Comparison of ENCODE assay signal across 23 cellular contexts in the genomic region with DNA sequence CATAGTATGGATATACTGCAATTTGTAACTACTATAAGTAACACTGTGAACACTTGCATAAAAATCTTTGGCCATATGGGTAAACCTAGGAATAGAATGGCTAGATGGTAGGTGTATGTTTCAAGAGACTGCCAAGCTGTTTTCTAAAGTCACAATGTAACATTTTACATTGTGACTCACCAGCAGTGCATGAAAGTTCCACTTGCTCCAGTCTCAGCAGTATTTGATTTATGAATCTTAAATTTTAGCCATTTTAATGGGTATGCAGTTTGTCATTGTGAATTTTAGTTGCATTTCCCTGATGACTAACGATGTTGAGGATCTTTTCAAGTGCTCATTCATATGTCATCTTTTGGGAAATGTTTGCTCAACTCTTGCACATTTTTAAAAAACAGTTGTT.
DNase-seq lines count a peak whose midpoint lies in the region; ATAC-seq, FAIRE-seq and TF ChIP-seq lines count a peak whose summit lies in the region.
"Had no signal": no experiment of that assay in that cellular context is flagged by ENCODE, and none has a peak within 500 bp of the region (broad histone marks: within the 10 kb centered on the region; RNA-seq: fewer than 3 reads in every experiment).

No MANE protein-coding gene starts in this region.

- H3K9me3 Mint-ChIP-seq in CD14-positive monocyte: no peaks in the 10 kb centered on the region
- H3K9me3 Mint-ChIP-seq: activated naive CD8-positive, alpha-beta T cell treated with anti-CD3 and anti-CD28 coated beads, Interleukin-2, amount 50 U/mL, for 24 hours; activated T-helper 17 cell treated with anti-CD3 and anti-CD28 coated beads, Interleukin-2, amount 50 U/mL, for 72 hours; mesothelial cell of epicardium; neural progenitor cell had no signal

- H3K27ac ChIP-seq in IMR-90 (ENCODE audit: insufficient read depth, low read length) (no peak overlapping the region), fibroblast of lung (ENCODE audit: insufficient read depth, low read length) (no peak overlapping the region), sigmoid colon (peak overlapping the region in 3 of 4 donors; percentile 25 to 52 (median 39)), kidney (ENCODE audit: low read depth in 2 of 2, low read length in 2 of 2) (no peak overlapping the region)
- H3K27ac ChIP-seq: neural progenitor cell, upper lobe of left lung had no signal

- no peaks in the 10 kb centered on the region for H3K79me2 ChIP-seq in fibroblast of lung (ENCODE audit: control insufficient read depth, insufficient read depth, low read length)

- H3K79me1 ChIP-seq in IMR-90 (ENCODE audit: low read depth in 1 of 2, low read length in 2 of 2): peaks cover 5% of the 10 kb centered on the region in 2 experiments; a peak in 2 of 4 replicates

- no peak overlapping the region for H2BK5ac ChIP-seq in IMR-90 (ENCODE audit: low read depth, low read length, poor library complexity, severe bottlenecking)

- WGBS in IMR-90 (ENCODE audit: extremely low coverage in 2 of 2, insufficient read length in 1 of 2), 2 experiments: no CpG with 5 or more reads among the region's 1 CpG
- 78 to 86% methylated on average over 1 of the region's 1 CpG for WGBS in sigmoid colon, 2 donors

- no peak overlapping the region for H2AK9ac ChIP-seq in IMR-90 (replicated peaks; ENCODE audit: low read depth, low read length, poor library complexity)

- no peak overlapping the region for H2BK20ac ChIP-seq in IMR-90 (ENCODE audit: low read depth, low read length)

- peaks cover 3% of the 10 kb centered on the region for H3K4me1 Mint-ChIP-seq in CD14-positive monocyte
- H3K4me1 Mint-ChIP-seq: activated naive CD8-positive, alpha-beta T cell treated with anti-CD3 and anti-CD28 coated beads, Interleukin-2, amount 50 U/mL, for 24 hours; B cell had no signal

- H4K5ac ChIP-seq in IMR-90 (ENCODE audit: low read depth, low read length): no peak overlapping the region

- dilution Hi-C loops in IMR-90 (cut with HindIII; ENCODE audit: low sequenced_read_pairs, unreplicated experiment): no loop called here

- ATAC-seq in IMR-90 (ENCODE audit: low read depth): no peak
- ATAC-seq in GM21529 (IDR thresholded peaks at IDR 0.05; ENCODE audit: unreplicated experiment): no peak
- ATAC-seq: activated CD8-positive, alpha-beta memory T cell treated with anti-CD3 and anti-CD28 coated beads, Interleukin-2, amount 10 ng/mL, durations not matched to agents 7 days and 5 days; activated naive CD8-positive, alpha-beta T cell treated with anti-CD3 and anti-CD28 coated beads, Interleukin-2, amount 50 U/mL, for 24 hours; activated T-helper 17 cell treated with anti-CD3 and anti-CD28 coated beads, Interleukin-2, amount 50 U/mL, for 72 hours; stimulated activated naive CD8-positive, alpha-beta T cell treated with anti-CD3 and anti-CD28 coated beads, Interleukin-15, Interleukin-2, amounts not matched to agents 100 U/mL and 50 U/mL, for 24 hours had no signal

- peaks cover 61 to 70% of the 10 kb centered on the region in 2 donors for H3K36me3 Mint-ChIP-seq in CD14-positive monocyte

- BruUV-seq in IMR-90 (replicated peaks; lab: Mats Ljungman, UMichigan): no TSS peak

- H3K4ac ChIP-seq in IMR-90 (ENCODE audit: low read depth, low read length): no peak overlapping the region

- H2AFZ ChIP-seq in IMR-90 (replicated peaks; ENCODE audit: low read length, poor library complexity) (no peak overlapping the region), fibroblast of lung (ENCODE audit: low read length) (no peak overlapping the region)
- H2AFZ ChIP-seq: neural progenitor cell had no signal

- H3K36me3 ChIP-seq in IMR-90 (ENCODE audit: control insufficient read depth, insufficient read depth, low read length) (peaks cover 6% of the 10 kb centered on the region), fibroblast of lung (ENCODE audit: control insufficient read depth, insufficient read depth, low read length) (no peaks in the 10 kb centered on the region), sigmoid colon (peaks cover 0 to 5% (median 2%) of the 10 kb centered on the region in 4 donors), kidney (ENCODE audit: control insufficient read depth in 1 of 2, insufficient read depth in 2 of 2, low read length in 2 of 2) (peaks cover 5 to 9% of the 10 kb centered on the region in 2 donors)
- H3K36me3 ChIP-seq: neural progenitor cell had no signal

- in situ Hi-C loops in IMR-90 (cut with MboI; ENCODE audit: low sequenced_read_pairs): no loop called here

- TF ChIP-seq RAD21 in IMR-90 (IDR thresholded peaks at IDR 0.05; ENCODE audit: low read length): no peak

- peaks cover 3% of the 10 kb centered on the region; the same call in 1 of the 2 replicates for H4K20me1 ChIP-seq in IMR-90 (ENCODE audit: insufficient read depth, low read length)
- H4K20me1 ChIP-seq in fibroblast of lung (ENCODE audit: control insufficient read depth, extremely low read depth, insufficient read depth, low read length): no peaks in the 10 kb centered on the region

- no peak overlapping the region for H3K14ac ChIP-seq in IMR-90 (replicated peaks; ENCODE audit: low read depth, low read length)

- H3K4me3 ChIP-seq in IMR-90 (ENCODE audit: insufficient read depth, low read depth, low read length): no peak overlapping the region
- no peak overlapping the region for H3K4me3 ChIP-seq in fibroblast of lung (replicated peaks in 1 of 4; ENCODE audit: control extremely low read depth in 1 of 4, insufficient read depth in 1 of 4, low read depth in 3 of 4, low read length in 4 of 4)
- H3K4me3 ChIP-seq in sigmoid colon: no peak overlapping the region
- H3K4me3 ChIP-seq in kidney (ENCODE audit: low read length in 2 of 2): no peak overlapping the region
- H3K4me3 ChIP-seq: neural progenitor cell, upper lobe of left lung had no signal

- no peak overlapping the region for H3K4me3 Mint-ChIP-seq in CD14-positive monocyte
- H3K4me3 Mint-ChIP-seq: activated CD8-positive, alpha-beta memory T cell treated with anti-CD3 and anti-CD28 coated beads, Interleukin-2, amount 10 ng/mL, durations not matched to agents 7 days and 5 days; activated naive CD8-positive, alpha-beta T cell treated with anti-CD3 and anti-CD28 coated beads, Interleukin-2, amount 50 U/mL, for 24 hours; activated T-helper 17 cell treated with anti-CD3 and anti-CD28 coated beads, Interleukin-2, amount 50 U/mL, for 72 hours; B cell; mesothelial cell of epicardium; neural progenitor cell had no signal

- H3K9me1 ChIP-seq in IMR-90 (ENCODE audit: insufficient read depth, low read length): peaks cover 3% of the 10 kb centered on the region; the same call in 1 of the 2 replicates

- intact Hi-C loops in IMR-90 (cut with micrococcal nuclease): no loop called here
- intact Hi-C loops in sigmoid colon (cut with DNase I): loop anchor here (5.0 kb wide), 1 partner anchor 37 kb away; no protein-coding TSS in a partner anchor
- intact Hi-C loops in CD14-positive monocyte (cut with micrococcal nuclease): loop anchor here in 1 of 2 donors (10.0 kb wide), 1 partner anchor 515 kb away; no protein-coding TSS in a partner anchor
- intact Hi-C loops in kidney (cut with DNase I): no loop called here

- H3K27me3 ChIP-seq in IMR-90 (ENCODE audit: control insufficient read depth, insufficient read depth, low read length) (no peaks in the 10 kb centered on the region), fibroblast of lung (ENCODE audit: control insufficient read depth, insufficient read depth, low read length) (no peaks in the 10 kb centered on the region), sigmoid colon (no peaks in the 10 kb centered on the region)
- H3K27me3 ChIP-seq: neural progenitor cell, upper lobe of left lung had no signal

- H3K27me3 Mint-ChIP-seq in CD14-positive monocyte (ENCODE audit: low read depth in 3 of 3): peaks cover 0 to 2% (median 0%) of the 10 kb centered on the region in 3 donors
- H3K27me3 Mint-ChIP-seq: activated CD8-positive, alpha-beta memory T cell treated with anti-CD3 and anti-CD28 coated beads, Interleukin-2, amount 10 ng/mL, durations not matched to agents 7 days and 5 days; activated naive CD8-positive, alpha-beta T cell treated with anti-CD3 and anti-CD28 coated beads, Interleukin-2, amount 50 U/mL, for 24 hours; activated T-helper 17 cell treated with anti-CD3 and anti-CD28 coated beads, Interleukin-2, amount 50 U/mL, for 72 hours; B cell had no signal

- no peak for TF ChIP-seq EP300 in sigmoid colon (IDR thresholded peaks at IDR 0.05)

- DNase-seq in AG20443 (ENCODE audit: low spot score): peak; percentile 15
- peak; percentile 35 for DNase-seq in IMR-90
- DNase-seq in fibroblast of lung (ENCODE audit: low read depth in 2 of 2): peak; percentile 42 to 43
- no peak for DNase-seq in sigmoid colon
- DNase-seq in NK-92 (lab: John Stamatoyannopoulos, UW; ENCODE audit: unreplicated experiment): no peak
- DNase-seq in CD14-positive monocyte (ENCODE audit: low spot score): no peak
- no peak for DNase-seq in kidney
- DNase-seq: activated CD8-positive, alpha-beta memory T cell treated with anti-CD3 and anti-CD28 coated beads, Interleukin-2, amount 10 ng/mL, durations not matched to agents 7 days and 5 days; activated naive CD8-positive, alpha-beta T cell treated with anti-CD3 and anti-CD28 coated beads, Interleukin-2, amount 50 U/mL, for 24 hours; Calu3; effector CD4-positive, alpha-beta T cell; GDM1; hypothalamus; NCI-H1436; stimulated activated naive CD8-positive, alpha-beta T cell treated with anti-CD3 and anti-CD28 coated beads, Interleukin-15, Interleukin-2, amounts not matched to agents 100 U/mL and 50 U/mL, for 24 hours; upper lobe of left lung had no signal

- CTCF ChIA-PET in IMR-90 (lab: Yijun Ruan, JAX): interaction anchor here (1.5 kb wide), 1 partner anchor 13 kb away, joined by 3 read pairs; no protein-coding TSS in a partner anchor

- POLR2A ChIA-PET in IMR-90 (lab: Charles Lee; ENCODE audit: unreplicated experiment): no interaction called here

- TF ChIP-seq CTCF in IMR-90 (conservative IDR thresholded peaks at IDR 0.05; ENCODE audit: low read depth, low read length) (no peak), fibroblast of lung (conservative IDR thresholded peaks at IDR 0.05 in 1 of 2, IDR thresholded peaks at IDR 0.05 in 1 of 2; ENCODE audit: low read depth in 1 of 2, low read length in 2 of 2) (no peak), sigmoid colon (IDR thresholded peaks at IDR 0.05) (no peak), CD14-positive monocyte (IDR thresholded peaks at IDR 0.05) (no peak), kidney (IDR thresholded peaks at IDR 0.05; ENCODE audit: borderline replicate concordance, extremely low read depth, insufficient read depth) (no peak)

- no peak overlapping the region for H3K23ac ChIP-seq in IMR-90 (ENCODE audit: low read depth, low read length)

- no peak overlapping the region for H2AK5ac ChIP-seq in IMR-90 (ENCODE audit: low read depth, low read length)

- H3K27ac Mint-ChIP-seq in CD14-positive monocyte: no peak overlapping the region
- H3K27ac Mint-ChIP-seq: activated CD8-positive, alpha-beta memory T cell treated with anti-CD3 and anti-CD28 coated beads, Interleukin-2, amount 10 ng/mL, durations not matched to agents 7 days and 5 days; activated naive CD8-positive, alpha-beta T cell treated with anti-CD3 and anti-CD28 coated beads, Interleukin-2, amount 50 U/mL, for 24 hours; activated T-helper 17 cell treated with anti-CD3 and anti-CD28 coated beads, Interleukin-2, amount 50 U/mL, for 72 hours; B cell; mesothelial cell of epicardium; neural progenitor cell had no signal

- H3K4me2 ChIP-seq in IMR-90 (ENCODE audit: low read depth, low read length): no peak overlapping the region
- no peak overlapping the region for H3K4me2 ChIP-seq in fibroblast of lung (ENCODE audit: extremely low read depth, insufficient read depth, low read length)
- H3K4me2 ChIP-seq: neural progenitor cell had no signal

- no peak overlapping the region for H2BK120ac ChIP-seq in IMR-90 (ENCODE audit: low read depth, low read length)

- H3K9me3 ChIP-seq in IMR-90 (ENCODE audit: control insufficient read depth, insufficient read depth, low read length): no peaks in the 10 kb centered on the region
- H3K9me3 ChIP-seq in fibroblast of lung (ENCODE audit: control insufficient read depth, insufficient read depth, low read depth, low read length): no peaks in the 10 kb centered on the region
- no peaks in the 10 kb centered on the region for H3K9me3 ChIP-seq in sigmoid colon
- no peaks in the 10 kb centered on the region for H3K9me3 ChIP-seq in kidney (ENCODE audit: control insufficient read depth in 1 of 2, low read length in 2 of 2)
- H3K9me3 ChIP-seq: upper lobe of left lung had no signal

- TF ChIP-seq POLR2A in IMR-90 (IDR thresholded peaks at IDR 0.05; ENCODE audit: low read depth, low read length) (no peak), sigmoid colon (IDR thresholded peaks at IDR 0.05) (no peak)

- H3K56ac ChIP-seq in IMR-90 (ENCODE audit: extremely low read depth, insufficient read depth, low read length): no peak overlapping the region

- no peak overlapping the region for H4K91ac ChIP-seq in IMR-90 (ENCODE audit: insufficient read depth, low read depth, low read length)

- peaks cover 2% of the 10 kb centered on the region for H3K4me1 ChIP-seq in IMR-90 (ENCODE audit: control insufficient read depth, insufficient read depth, low read length)
- peaks cover 6% of the 10 kb centered on the region for H3K4me1 ChIP-seq in fibroblast of lung (ENCODE audit: control insufficient read depth, extremely low read depth, insufficient read depth, low read length)
- H3K4me1 ChIP-seq in sigmoid colon: peaks cover 0 to 68% (median 53%) of the 10 kb centered on the region in 4 donors
- H3K4me1 ChIP-seq in kidney (ENCODE audit: control insufficient read depth in 1 of 2, insufficient read depth in 1 of 2, low read depth in 1 of 2, low read length in 2 of 2): peaks cover 3 to 5% of the 10 kb centered on the region in 2 donors

- no peak overlapping the region for H4K8ac ChIP-seq in IMR-90 (ENCODE audit: low read depth in 2 of 2, low read length in 2 of 2)

- H3K18ac ChIP-seq in IMR-90 (ENCODE audit: low read depth, low read length): no peak overlapping the region

- FAIRE-seq in kidney (lab: Jason Lieb, UNC): no peak
- FAIRE-seq: GM12892, HTR-8/SVneo had no signal

- H3K9ac ChIP-seq in IMR-90 (ENCODE audit: low read depth, low read length) (no peak overlapping the region), fibroblast of lung (ENCODE audit: insufficient read depth, low read length) (no peak overlapping the region), kidney (ENCODE audit: low read length in 2 of 2) (no peak overlapping the region)
- H3K9ac ChIP-seq: neural progenitor cell had no signal

- H2BK15ac ChIP-seq in IMR-90 (ENCODE audit: low read depth, low read length): no peak overlapping the region

Comparison
In these comparisons a context has a peak if more than half of its experiments do, and no peak if none do; other contexts are left out.
1. DNase-seq: peak in AG20443 (single experiment), IMR-90 (single experiment) and fibroblast of lung (2 of 2); none in sigmoid colon (single experiment), NK-92 (single experiment), CD14-positive monocyte (single experiment) and kidney (single experiment).
2. H3K27ac ChIP-seq: peak in sigmoid colon (3 of 4); none in IMR-90 (single experiment), fibroblast of lung (single experiment) and kidney (0 of 2).